In genomic region chr6:133768656-133769295, GRCh38 we compare ENCODE assay signal across 19 cellular contexts.
DNase-seq lines count a peak whose midpoint lies in the region; ATAC-seq, FAIRE-seq and TF ChIP-seq lines count a peak whose summit lies in the region.
"Had no signal": no experiment of that assay in that cellular context is flagged by ENCODE, and none has a peak within 500 bp of the region (broad histone marks: within the 10 kb centered on the region; RNA-seq: fewer than 3 reads in every experiment).

No MANE protein-coding gene starts in this region.

- WGBS in sigmoid colon, 2 donors = 74% methylated on average over 5 of the region's 5 CpGs

- H4K20me1 ChIP-seq in astrocyte (ENCODE audit: insufficient read depth, low read length) = no peaks in the 10 kb centered on the region

- peaks cover 24% of the 10 kb centered on the region for H3K4me1 ChIP-seq in astrocyte (ENCODE audit: insufficient read depth, low read length)
- peaks cover 0 to 10% (median 1%) of the 10 kb centered on the region in 4 donors for H3K4me1 ChIP-seq in sigmoid colon
- H3K4me1 ChIP-seq: right lobe of liver had no signal

- H2AFZ ChIP-seq in astrocyte (ENCODE audit: low read depth, low read length) = no peak overlapping the region

- H3K27me3 ChIP-seq in astrocyte (ENCODE audit: insufficient read depth, low read length) = no peaks in the 10 kb centered on the region
- H3K27me3 ChIP-seq in sigmoid colon = no peaks in the 10 kb centered on the region
- H3K27me3 ChIP-seq: right lobe of liver had no signal

- H3K4me3 Mint-ChIP-seq in astrocyte (ENCODE audit: unreplicated experiment) = no peak overlapping the region
- no peak overlapping the region for H3K4me3 Mint-ChIP-seq in activated CD8-positive, alpha-beta T cell treated with anti-CD3 and anti-CD28 coated beads for 36 hours
- H3K4me3 Mint-ChIP-seq: CD4-positive, alpha-beta T cell; neural crest cell; stimulated activated memory B cell treated with anti-CD40 and anti-IgM and Interleukin-4, amounts not matched to agents 10 μg/mL and 1 μg/mL and 100 μg/mL, for 72 hours had no signal

- H3K4me3 ChIP-seq in astrocyte (ENCODE audit: insufficient read depth, low read depth, low read length) (no peak overlapping the region), sigmoid colon (no peak overlapping the region)
- H3K4me3 ChIP-seq: GM23248, right lobe of liver had no signal

- TF ChIP-seq POLR2A in sigmoid colon (IDR thresholded peaks at IDR 0.05) = no peak

- no peaks in the 10 kb centered on the region for H3K27me3 Mint-ChIP-seq in astrocyte (ENCODE audit: low read depth, unreplicated experiment)
- peaks cover 18% of the 10 kb centered on the region for H3K27me3 Mint-ChIP-seq in activated CD8-positive, alpha-beta T cell treated with anti-CD3 and anti-CD28 coated beads for 36 hours

- H3K4me2 ChIP-seq in astrocyte (ENCODE audit: low read length) = no peak overlapping the region

- H3K9me3 ChIP-seq in astrocyte (ENCODE audit: insufficient read depth, low read depth, low read length) (no peaks in the 10 kb centered on the region), sigmoid colon (no peaks in the 10 kb centered on the region)
- H3K9me3 ChIP-seq: right lobe of liver had no signal

- POLR2A ChIA-PET in activated CD8-positive, alpha-beta T cell treated with anti-CD3 and anti-CD28 coated beads for 36 hours (lab: Charles Lee) = no interaction called here

- no peak for TF ChIP-seq CTCF in astrocyte (IDR thresholded peaks at IDR 0.05; ENCODE audit: insufficient read depth, low read depth, low read length)
- TF ChIP-seq CTCF in sigmoid colon (IDR thresholded peaks at IDR 0.05) = no peak
- TF ChIP-seq CTCF in activated CD8-positive, alpha-beta T cell treated with anti-CD3 and anti-CD28 coated beads for 36 hours (IDR thresholded peaks at IDR 0.05) = no peak

- no peaks in the 10 kb centered on the region for H3K36me3 Mint-ChIP-seq in astrocyte (ENCODE audit: low read depth, unreplicated experiment)
- H3K36me3 Mint-ChIP-seq in activated CD8-positive, alpha-beta T cell treated with anti-CD3 and anti-CD28 coated beads for 36 hours (ENCODE audit: low read depth) = no peaks in the 10 kb centered on the region
- H3K36me3 Mint-ChIP-seq: stimulated activated memory B cell treated with anti-CD40 and anti-IgM and Interleukin-4, amounts not matched to agents 10 μg/mL and 1 μg/mL and 100 μg/mL, for 72 hours had no signal

- FAIRE-seq in astrocyte (lab: Jason Lieb, UNC) = no peak
- FAIRE-seq: GM19239 had no signal

- no peak overlapping the region for H3K9ac ChIP-seq in astrocyte (ENCODE audit: low read length)
- H3K9ac ChIP-seq: GM23248 had no signal

- H3K79me2 ChIP-seq in astrocyte (ENCODE audit: insufficient read depth, low read length) = no peaks in the 10 kb centered on the region

- peaks cover 38% of the 10 kb centered on the region for H3K4me1 Mint-ChIP-seq in astrocyte (ENCODE audit: low read depth, unreplicated experiment)
- H3K4me1 Mint-ChIP-seq in activated CD8-positive, alpha-beta T cell treated with anti-CD3 and anti-CD28 coated beads for 36 hours (ENCODE audit: low read depth) = no peaks in the 10 kb centered on the region
- H3K4me1 Mint-ChIP-seq: neural crest cell; stimulated activated memory B cell treated with anti-CD40 and anti-IgM and Interleukin-4, amounts not matched to agents 10 μg/mL and 1 μg/mL and 100 μg/mL, for 72 hours had no signal

- peak overlapping the region; percentile 67 for H3K27ac Mint-ChIP-seq in astrocyte (ENCODE audit: unreplicated experiment)
- no peak overlapping the region for H3K27ac Mint-ChIP-seq in activated CD8-positive, alpha-beta T cell treated with anti-CD3 and anti-CD28 coated beads for 36 hours
- H3K27ac Mint-ChIP-seq: CD4-positive, alpha-beta T cell; stimulated activated memory B cell treated with anti-CD40 and anti-IgM and Interleukin-4, amounts not matched to agents 10 μg/mL and 1 μg/mL and 100 μg/mL, for 72 hours had no signal

- intact Hi-C loops in left ventricle myocardium superior (cut with micrococcal nuclease) (no loop called here), sigmoid colon (cut with DNase I) (loop anchor here (10.0 kb wide), 1 partner anchor 116 kb away; the partner anchor contains the start of gene TCF21)
- intact Hi-C loops in activated CD8-positive, alpha-beta T cell treated with anti-CD3 and anti-CD28 coated beads for 36 hours (cut with micrococcal nuclease) = no loop called here

- no peak for TF ChIP-seq EP300 in sigmoid colon (IDR thresholded peaks at IDR 0.05)

- peaks cover 5% of the 10 kb centered on the region for H3K9me3 Mint-ChIP-seq in astrocyte (ENCODE audit: unreplicated experiment)
- no peaks in the 10 kb centered on the region for H3K9me3 Mint-ChIP-seq in activated CD8-positive, alpha-beta T cell treated with anti-CD3 and anti-CD28 coated beads for 36 hours
- H3K9me3 Mint-ChIP-seq: CD4-positive, alpha-beta T cell; neural crest cell; stimulated activated memory B cell treated with anti-CD40 and anti-IgM and Interleukin-4, amounts not matched to agents 10 μg/mL and 1 μg/mL and 100 μg/mL, for 72 hours had no signal

- H3K36me3 ChIP-seq in astrocyte (ENCODE audit: insufficient read depth, low read length) (no peaks in the 10 kb centered on the region), sigmoid colon (no peaks in the 10 kb centered on the region)
- H3K36me3 ChIP-seq: right lobe of liver, WERI-Rb-1 had no signal

- H3K27ac ChIP-seq in astrocyte (ENCODE audit: low read depth, low read length) (no peak overlapping the region), sigmoid colon (no peak overlapping the region)
- H3K27ac ChIP-seq: 22Rv1, GM23248, right lobe of liver, WERI-Rb-1 had no signal

- no peak for ATAC-seq in left ventricle myocardium superior
- no peak for ATAC-seq in GM21390 (IDR thresholded peaks at IDR 0.05; ENCODE audit: unreplicated experiment)
- ATAC-seq in activated CD8-positive, alpha-beta T cell treated with anti-CD3 and anti-CD28 coated beads for 36 hours = no peak
- ATAC-seq in HG03460 (IDR thresholded peaks at IDR 0.05; ENCODE audit: unreplicated experiment) = no peak
- ATAC-seq: right lobe of liver; stimulated activated memory B cell treated with anti-CD40 and anti-IgM and Interleukin-4, amounts not matched to agents 10 μg/mL and 1 μg/mL and 100 μg/mL, for 72 hours had no signal

- CTCF ChIA-PET in activated CD8-positive, alpha-beta T cell treated with anti-CD3 and anti-CD28 coated beads for 36 hours (lab: Charles Lee) = no interaction called here

- DNase-seq in DMS 273 (lab: John Stamatoyannopoulos, UW; ENCODE audit: unreplicated experiment) (peak; percentile 30), DMS 273 treated with DMSO at 0.1 percent for 48 hours (lab: John Stamatoyannopoulos, UW) (no peak), astrocyte (ENCODE audit: low read depth) (no peak), left ventricle myocardium superior (peak; percentile 59), sigmoid colon (peak; percentile 74)
- DNase-seq in activated CD8-positive, alpha-beta T cell treated with anti-CD3 and anti-CD28 coated beads for 36 hours = no peak
- DNase-seq: activated gamma-delta T cell treated with Interleukin-2 at 50 U/mL for 16 hours; CD4-positive, alpha-beta T cell; GDM1; GM23248; NCI-H187 treated with DMSO at 0.1 percent for 48 hours; WERI-Rb-1 had no signal

Comparison
In these comparisons a context has a peak if more than half of its experiments do, and no peak if none do; other contexts are left out.
1. DNase-seq: peak in DMS 273 (single experiment), left ventricle myocardium superior (single experiment) and sigmoid colon (single experiment); none in DMS 273 treated with DMSO at 0.1 percent for 48 hours (single experiment), astrocyte (single experiment) and activated CD8-positive, alpha-beta T cell treated with anti-CD3 and anti-CD28 coated beads for 36 hours (single experiment).